In the genomic region with DNA sequence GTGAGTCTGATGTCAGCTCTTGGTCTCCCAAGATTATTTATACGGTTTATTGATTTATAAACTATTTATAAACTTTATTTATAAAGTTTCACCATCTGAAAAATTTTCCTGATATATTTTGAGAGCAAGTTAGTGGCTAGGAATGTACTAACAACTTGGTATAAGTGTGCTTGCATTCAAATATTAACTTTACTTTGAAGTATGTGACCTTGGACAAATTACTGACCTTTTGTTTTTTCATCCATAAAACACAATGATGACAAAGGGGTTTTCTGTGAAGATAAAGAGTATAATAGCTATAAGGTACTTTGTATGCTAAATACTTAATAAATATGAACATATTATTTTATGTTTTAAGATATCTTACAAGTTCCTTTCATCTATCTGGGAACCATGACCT, we compare ENCODE assay signal across 1 cellular context.
TF ChIP-seq lines count a peak whose summit lies in the region.

No MANE protein-coding gene starts in this region.

TF ChIP-seq in HepG2, 621 proteins besides CTCF, POLR2A, EP300 and RAD21 (continued from another document and continues in another):
- TF ChIP-seq ZNF251 (CRISPR knock-in tag; IDR thresholded peaks at IDR 0.05) = no peak
- TF ChIP-seq, protein P1, sequence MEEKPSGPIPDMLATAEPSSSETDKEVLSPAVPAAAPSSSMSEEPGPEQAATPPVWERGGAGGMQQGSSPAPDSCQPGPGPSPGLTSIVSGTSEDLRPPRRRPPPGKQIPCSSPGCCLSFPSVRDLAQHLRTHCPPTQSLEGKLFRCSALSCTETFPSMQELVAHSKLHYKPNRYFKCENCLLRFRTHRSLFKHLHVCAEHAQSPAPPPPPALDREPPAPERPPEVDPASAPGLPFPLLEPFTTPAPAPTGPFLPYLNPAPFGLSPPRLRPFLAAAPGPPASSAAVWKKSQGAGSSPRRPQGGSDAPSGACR (CRISPR knock-in tag; IDR thresholded peaks at IDR 0.05) = no peak
- no peak for TF ChIP-seq ZNF629 (CRISPR knock-in tag; conservative IDR thresholded peaks at IDR 0.05)
- TF ChIP-seq CBX2 (IDR thresholded peaks at IDR 0.05; ENCODE audit: low read depth, low read length) = no peak
- TF ChIP-seq CBX2 (CRISPR knock-in tag; IDR thresholded peaks at IDR 0.05; ENCODE audit: low read depth) = no peak
- no peak for TF ChIP-seq U2AF2 (IDR thresholded peaks at IDR 0.05; ENCODE audit: low read depth, low read length)
- TF ChIP-seq SMC3 (IDR thresholded peaks at IDR 0.05; ENCODE audit: low read length) = no peak
- TF ChIP-seq ZFP62 (CRISPR knock-in tag; IDR thresholded peaks at IDR 0.05) = no peak
- no peak for TF ChIP-seq ZNF256 (CRISPR knock-in tag; conservative IDR thresholded peaks at IDR 0.05)
- TF ChIP-seq ZNF816 (CRISPR knock-in tag; IDR thresholded peaks at IDR 0.05; ENCODE audit: borderline replicate concordance) = no peak
- TF ChIP-seq CREB1 (IDR thresholded peaks at IDR 0.05) = no peak
- TF ChIP-seq CREB1 (CRISPR knock-in tag; IDR thresholded peaks at IDR 0.05) = peak; percentile 46; the same call in 1 of the 2 replicates
- no peak for TF ChIP-seq SOX6 (IDR thresholded peaks at IDR 0.05)
- peak; percentile 69; the same call in 1 of the 2 replicates for TF ChIP-seq SOX6 (CRISPR knock-in tag; IDR thresholded peaks at IDR 0.05)
- TF ChIP-seq, protein P2, sequence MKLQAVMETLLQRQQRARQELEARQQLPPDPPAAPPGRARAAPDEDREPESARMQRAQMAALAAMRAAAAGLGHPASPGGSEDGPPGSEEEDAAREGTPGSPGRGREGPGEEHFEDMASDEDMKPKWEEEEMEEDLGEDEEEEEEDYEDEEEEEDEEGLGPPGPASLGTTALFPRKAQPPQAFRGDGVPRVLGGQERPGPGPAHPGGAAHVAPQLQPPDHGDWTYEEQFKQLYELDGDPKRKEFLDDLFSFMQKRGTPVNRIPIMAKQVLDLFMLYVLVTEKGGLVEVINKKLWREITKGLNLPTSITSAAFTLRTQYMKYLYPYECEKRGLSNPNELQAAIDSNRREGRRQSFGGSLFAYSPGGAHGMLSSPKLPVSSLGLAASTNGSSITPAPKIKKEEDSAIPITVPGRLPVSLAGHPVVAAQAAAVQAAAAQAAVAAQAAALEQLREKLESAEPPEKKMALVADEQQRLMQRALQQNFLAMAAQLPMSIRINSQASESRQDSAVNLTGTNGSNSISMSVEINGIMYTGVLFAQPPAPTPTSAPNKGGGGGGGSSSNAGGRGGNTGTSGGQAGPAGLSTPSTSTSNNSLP (IDR thresholded peaks at IDR 0.05; ENCODE audit: low read depth, low read length) = peak; percentile 86
- TF ChIP-seq RNF2 (conservative IDR thresholded peaks at IDR 0.05; ENCODE audit: low read depth) = no peak
- TF ChIP-seq ZFP41 (CRISPR knock-in tag; IDR thresholded peaks at IDR 0.05; ENCODE audit: borderline replicate concordance) = no peak
- TF ChIP-seq MBD4 (IDR thresholded peaks at IDR 0.05; ENCODE audit: borderline replicate concordance, low read length) = no peak
- TF ChIP-seq, protein P3, sequence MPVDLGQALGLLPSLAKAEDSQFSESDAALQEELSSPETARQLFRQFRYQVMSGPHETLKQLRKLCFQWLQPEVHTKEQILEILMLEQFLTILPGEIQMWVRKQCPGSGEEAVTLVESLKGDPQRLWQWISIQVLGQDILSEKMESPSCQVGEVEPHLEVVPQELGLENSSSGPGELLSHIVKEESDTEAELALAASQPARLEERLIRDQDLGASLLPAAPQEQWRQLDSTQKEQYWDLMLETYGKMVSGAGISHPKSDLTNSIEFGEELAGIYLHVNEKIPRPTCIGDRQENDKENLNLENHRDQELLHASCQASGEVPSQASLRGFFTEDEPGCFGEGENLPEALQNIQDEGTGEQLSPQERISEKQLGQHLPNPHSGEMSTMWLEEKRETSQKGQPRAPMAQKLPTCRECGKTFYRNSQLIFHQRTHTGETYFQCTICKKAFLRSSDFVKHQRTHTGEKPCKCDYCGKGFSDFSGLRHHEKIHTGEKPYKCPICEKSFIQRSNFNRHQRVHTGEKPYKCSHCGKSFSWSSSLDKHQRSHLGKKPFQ (CRISPR knock-in tag; IDR thresholded peaks at IDR 0.05; ENCODE audit: insufficient replicate concordance) = no peak
- TF ChIP-seq, protein P4, sequence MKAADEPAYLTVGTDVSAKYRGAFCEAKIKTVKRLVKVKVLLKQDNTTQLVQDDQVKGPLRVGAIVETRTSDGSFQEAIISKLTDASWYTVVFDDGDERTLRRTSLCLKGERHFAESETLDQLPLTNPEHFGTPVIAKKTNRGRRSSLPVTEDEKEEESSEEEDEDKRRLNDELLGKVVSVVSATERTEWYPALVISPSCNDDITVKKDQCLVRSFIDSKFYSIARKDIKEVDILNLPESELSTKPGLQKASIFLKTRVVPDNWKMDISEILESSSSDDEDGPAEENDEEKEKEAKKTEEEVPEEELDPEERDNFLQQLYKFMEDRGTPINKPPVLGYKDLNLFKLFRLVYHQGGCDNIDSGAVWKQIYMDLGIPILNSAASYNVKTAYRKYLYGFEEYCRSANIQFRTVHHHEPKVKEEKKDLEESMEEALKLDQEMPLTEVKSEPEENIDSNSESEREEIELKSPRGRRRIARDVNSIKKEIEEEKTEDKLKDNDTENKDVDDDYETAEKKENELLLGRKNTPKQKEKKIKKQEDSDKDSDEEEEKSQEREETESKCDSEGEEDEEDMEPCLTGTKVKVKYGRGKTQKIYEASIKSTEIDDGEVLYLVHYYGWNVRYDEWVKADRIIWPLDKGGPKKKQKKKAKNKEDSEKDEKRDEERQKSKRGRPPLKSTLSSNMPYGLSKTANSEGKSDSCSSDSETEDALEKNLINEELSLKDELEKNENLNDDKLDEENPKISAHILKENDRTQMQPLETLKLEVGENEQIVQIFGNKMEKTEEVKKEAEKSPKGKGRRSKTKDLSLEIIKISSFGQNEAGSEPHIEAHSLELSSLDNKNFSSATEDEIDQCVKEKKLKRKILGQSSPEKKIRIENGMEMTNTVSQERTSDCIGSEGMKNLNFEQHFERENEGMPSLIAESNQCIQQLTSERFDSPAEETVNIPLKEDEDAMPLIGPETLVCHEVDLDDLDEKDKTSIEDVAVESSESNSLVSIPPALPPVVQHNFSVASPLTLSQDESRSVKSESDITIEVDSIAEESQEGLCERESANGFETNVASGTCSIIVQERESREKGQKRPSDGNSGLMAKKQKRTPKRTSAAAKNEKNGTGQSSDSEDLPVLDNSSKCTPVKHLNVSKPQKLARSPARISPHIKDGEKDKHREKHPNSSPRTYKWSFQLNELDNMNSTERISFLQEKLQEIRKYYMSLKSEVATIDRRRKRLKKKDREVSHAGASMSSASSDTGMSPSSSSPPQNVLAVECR (CRISPR knock-in tag; IDR thresholded peaks at IDR 0.05; ENCODE audit: borderline replicate concordance) = no peak
- TF ChIP-seq, protein P5, sequence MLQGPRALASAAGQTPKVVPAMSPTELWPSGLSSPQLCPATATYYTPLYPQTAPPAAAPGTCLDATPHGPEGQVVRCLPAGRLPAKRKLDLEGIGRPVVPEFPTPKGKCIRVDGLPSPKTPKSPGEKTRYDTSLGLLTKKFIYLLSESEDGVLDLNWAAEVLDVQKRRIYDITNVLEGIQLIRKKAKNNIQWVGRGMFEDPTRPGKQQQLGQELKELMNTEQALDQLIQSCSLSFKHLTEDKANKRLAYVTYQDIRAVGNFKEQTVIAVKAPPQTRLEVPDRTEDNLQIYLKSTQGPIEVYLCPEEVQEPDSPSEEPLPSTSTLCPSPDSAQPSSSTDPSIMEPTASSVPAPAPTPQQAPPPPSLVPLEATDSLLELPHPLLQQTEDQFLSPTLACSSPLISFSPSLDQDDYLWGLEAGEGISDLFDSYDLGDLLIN (CRISPR knock-in tag; IDR thresholded peaks at IDR 0.05; ENCODE audit: borderline replicate concordance) = no peak
- TF ChIP-seq BORCS8-MEF2B (CRISPR knock-in tag; IDR thresholded peaks at IDR 0.05) = no peak
- TF ChIP-seq SNAPC2 (CRISPR knock-in tag; IDR thresholded peaks at IDR 0.05) = no peak
- TF ChIP-seq SMAD9 (CRISPR knock-in tag; IDR thresholded peaks at IDR 0.05) = no peak
- TF ChIP-seq TCF7 (IDR thresholded peaks at IDR 0.05; ENCODE audit: low read depth) = peak; percentile 75
- 0 out of 2 replicates have a peak, but pooled peaks have one; percentile 27 for TF ChIP-seq TCF7L2 (IDR thresholded peaks at IDR 0.05; ENCODE audit: low read depth, low read length)
- TF ChIP-seq TRIM24 (CRISPR knock-in tag; IDR thresholded peaks at IDR 0.05) = no peak
- TF ChIP-seq, protein P6, sequence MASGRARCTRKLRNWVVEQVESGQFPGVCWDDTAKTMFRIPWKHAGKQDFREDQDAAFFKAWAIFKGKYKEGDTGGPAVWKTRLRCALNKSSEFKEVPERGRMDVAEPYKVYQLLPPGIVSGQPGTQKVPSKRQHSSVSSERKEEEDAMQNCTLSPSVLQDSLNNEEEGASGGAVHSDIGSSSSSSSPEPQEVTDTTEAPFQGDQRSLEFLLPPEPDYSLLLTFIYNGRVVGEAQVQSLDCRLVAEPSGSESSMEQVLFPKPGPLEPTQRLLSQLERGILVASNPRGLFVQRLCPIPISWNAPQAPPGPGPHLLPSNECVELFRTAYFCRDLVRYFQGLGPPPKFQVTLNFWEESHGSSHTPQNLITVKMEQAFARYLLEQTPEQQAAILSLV (CRISPR knock-in tag; IDR thresholded peaks at IDR 0.05; ENCODE audit: borderline replicate concordance) = no peak
- TF ChIP-seq ZBTB20 (CRISPR knock-in tag; IDR thresholded peaks at IDR 0.05; ENCODE audit: borderline replicate concordance, low read depth) = no peak
- no peak for TF ChIP-seq ZNF260 (CRISPR knock-in tag; IDR thresholded peaks at IDR 0.05; ENCODE audit: borderline replicate concordance, low read depth)
- TF ChIP-seq ZNF703 (CRISPR knock-in tag; IDR thresholded peaks at IDR 0.05; ENCODE audit: borderline replicate concordance) = no peak
- no peak for TF ChIP-seq HNRNPL (IDR thresholded peaks at IDR 0.05; ENCODE audit: low read depth, low read length)
- TF ChIP-seq, protein P7, sequence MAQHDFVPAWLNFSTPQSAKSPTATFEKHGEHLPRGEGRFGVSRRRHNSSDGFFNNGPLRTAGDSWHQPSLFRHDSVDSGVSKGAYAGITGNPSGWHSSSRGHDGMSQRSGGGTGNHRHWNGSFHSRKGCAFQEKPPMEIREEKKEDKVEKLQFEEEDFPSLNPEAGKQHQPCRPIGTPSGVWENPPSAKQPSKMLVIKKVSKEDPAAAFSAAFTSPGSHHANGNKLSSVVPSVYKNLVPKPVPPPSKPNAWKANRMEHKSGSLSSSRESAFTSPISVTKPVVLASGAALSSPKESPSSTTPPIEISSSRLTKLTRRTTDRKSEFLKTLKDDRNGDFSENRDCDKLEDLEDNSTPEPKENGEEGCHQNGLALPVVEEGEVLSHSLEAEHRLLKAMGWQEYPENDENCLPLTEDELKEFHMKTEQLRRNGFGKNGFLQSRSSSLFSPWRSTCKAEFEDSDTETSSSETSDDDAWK (CRISPR knock-in tag; IDR thresholded peaks at IDR 0.05) = no peak
- no peak for TF ChIP-seq SIN3B (IDR thresholded peaks at IDR 0.05; ENCODE audit: low read length)
- no peak for TF ChIP-seq NAIF1 (CRISPR knock-in tag; IDR thresholded peaks at IDR 0.05; ENCODE audit: borderline replicate concordance)
- TF ChIP-seq NCOA1 (CRISPR knock-in tag; IDR thresholded peaks at IDR 0.05) = no peak
- TF ChIP-seq NR2F6 (IDR thresholded peaks at IDR 0.05) = peak; percentile 68; the same call in 1 of the 2 replicates
- no peak for TF ChIP-seq NR2F6 (CRISPR knock-in tag; IDR thresholded peaks at IDR 0.05)
- TF ChIP-seq, protein P8, sequence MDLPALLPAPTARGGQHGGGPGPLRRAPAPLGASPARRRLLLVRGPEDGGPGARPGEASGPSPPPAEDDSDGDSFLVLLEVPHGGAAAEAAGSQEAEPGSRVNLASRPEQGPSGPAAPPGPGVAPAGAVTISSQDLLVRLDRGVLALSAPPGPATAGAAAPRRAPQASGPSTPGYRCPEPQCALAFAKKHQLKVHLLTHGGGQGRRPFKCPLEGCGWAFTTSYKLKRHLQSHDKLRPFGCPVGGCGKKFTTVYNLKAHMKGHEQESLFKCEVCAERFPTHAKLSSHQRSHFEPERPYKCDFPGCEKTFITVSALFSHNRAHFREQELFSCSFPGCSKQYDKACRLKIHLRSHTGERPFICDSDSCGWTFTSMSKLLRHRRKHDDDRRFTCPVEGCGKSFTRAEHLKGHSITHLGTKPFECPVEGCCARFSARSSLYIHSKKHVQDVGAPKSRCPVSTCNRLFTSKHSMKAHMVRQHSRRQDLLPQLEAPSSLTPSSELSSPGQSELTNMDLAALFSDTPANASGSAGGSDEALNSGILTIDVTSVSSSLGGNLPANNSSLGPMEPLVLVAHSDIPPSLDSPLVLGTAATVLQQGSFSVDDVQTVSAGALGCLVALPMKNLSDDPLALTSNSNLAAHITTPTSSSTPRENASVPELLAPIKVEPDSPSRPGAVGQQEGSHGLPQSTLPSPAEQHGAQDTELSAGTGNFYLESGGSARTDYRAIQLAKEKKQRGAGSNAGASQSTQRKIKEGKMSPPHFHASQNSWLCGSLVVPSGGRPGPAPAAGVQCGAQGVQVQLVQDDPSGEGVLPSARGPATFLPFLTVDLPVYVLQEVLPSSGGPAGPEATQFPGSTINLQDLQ (CRISPR knock-in tag; IDR thresholded peaks at IDR 0.05) = no peak
- TF ChIP-seq, protein P9, sequence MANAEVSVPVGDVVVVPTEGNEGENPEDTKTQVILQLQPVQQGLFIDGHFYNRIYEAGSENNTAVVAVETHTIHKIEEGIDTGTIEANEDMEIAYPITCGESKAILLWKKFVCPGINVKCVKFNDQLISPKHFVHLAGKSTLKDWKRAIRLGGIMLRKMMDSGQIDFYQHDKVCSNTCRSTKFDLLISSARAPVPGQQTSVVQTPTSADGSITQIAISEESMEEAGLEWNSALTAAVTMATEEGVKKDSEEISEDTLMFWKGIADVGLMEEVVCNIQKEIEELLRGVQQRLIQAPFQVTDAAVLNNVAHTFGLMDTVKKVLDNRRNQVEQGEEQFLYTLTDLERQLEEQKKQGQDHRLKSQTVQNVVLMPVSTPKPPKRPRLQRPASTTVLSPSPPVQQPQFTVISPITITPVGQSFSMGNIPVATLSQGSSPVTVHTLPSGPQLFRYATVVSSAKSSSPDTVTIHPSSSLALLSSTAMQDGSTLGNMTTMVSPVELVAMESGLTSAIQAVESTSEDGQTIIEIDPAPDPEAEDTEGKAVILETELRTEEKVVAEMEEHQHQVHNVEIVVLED (CRISPR knock-in tag; IDR thresholded peaks at IDR 0.05; ENCODE audit: borderline replicate concordance) = no peak
- no peak for TF ChIP-seq MYC (CRISPR knock-in tag; IDR thresholded peaks at IDR 0.05; ENCODE audit: borderline replicate concordance)
- TF ChIP-seq SP5 (CRISPR knock-in tag; IDR thresholded peaks at IDR 0.05; ENCODE audit: borderline replicate concordance, low read depth) = no peak
- no peak for TF ChIP-seq ZFAT (CRISPR knock-in tag; conservative IDR thresholded peaks at IDR 0.05)
- TF ChIP-seq ZSCAN9 (CRISPR knock-in tag; IDR thresholded peaks at IDR 0.05; ENCODE audit: borderline replicate concordance) = no peak
- no peak for TF ChIP-seq ZNF724P (CRISPR knock-in tag; IDR thresholded peaks at IDR 0.05; ENCODE audit: borderline replicate concordance)
- TF ChIP-seq, protein P10, sequence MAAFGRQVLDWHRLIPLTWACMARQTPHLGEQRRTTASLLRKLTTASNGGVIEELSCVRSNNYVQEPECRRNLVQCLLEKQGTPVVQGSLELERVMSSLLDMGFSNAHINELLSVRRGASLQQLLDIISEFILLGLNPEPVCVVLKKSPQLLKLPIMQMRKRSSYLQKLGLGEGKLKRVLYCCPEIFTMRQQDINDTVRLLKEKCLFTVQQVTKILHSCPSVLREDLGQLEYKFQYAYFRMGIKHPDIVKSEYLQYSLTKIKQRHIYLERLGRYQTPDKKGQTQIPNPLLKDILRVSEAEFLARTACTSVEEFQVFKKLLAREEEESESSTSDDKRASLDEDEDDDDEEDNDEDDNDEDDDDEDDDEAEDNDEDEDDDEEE (CRISPR knock-in tag; IDR thresholded peaks at IDR 0.05) = no peak
- no peak for TF ChIP-seq NCOR1 (IDR thresholded peaks at IDR 0.05; ENCODE audit: borderline replicate concordance, low read length)
- TF ChIP-seq GPN1 (CRISPR knock-in tag; IDR thresholded peaks at IDR 0.05; ENCODE audit: borderline replicate concordance) = no peak
- TF ChIP-seq ZNF737 (CRISPR knock-in tag; IDR thresholded peaks at IDR 0.05; ENCODE audit: borderline replicate concordance) = no peak
- TF ChIP-seq ZNF564 (CRISPR knock-in tag; IDR thresholded peaks at IDR 0.05) = no peak
- no peak for TF ChIP-seq ZSCAN20 (CRISPR knock-in tag; IDR thresholded peaks at IDR 0.05; ENCODE audit: borderline replicate concordance)
